In genomic region chr10:3512263-3512662, GRCh38 we compare ENCODE assay signal across 24 cellular contexts.
DNase-seq lines count a peak whose midpoint lies in the region; ATAC-seq and TF ChIP-seq lines count a peak whose summit lies in the region.
"Had no signal": no experiment of that assay in that cellular context is flagged by ENCODE, and none has a peak within 500 bp of the region (broad histone marks: within the 10 kb centered on the region; RNA-seq: fewer than 3 reads in every experiment).

No MANE protein-coding gene starts in this region.

- H3K4me1 Mint-ChIP-seq in natural killer cell treated with Interleukin-12 subunit alpha and Interleukin-12 subunit beta and Interleukin-15 and Interleukin-18, amount 100 ng/mL, for 72 hours (ENCODE audit: low read depth in 2 of 2): peaks cover 5 to 24% of the 10 kb centered on the region in 2 donors
- H3K4me1 Mint-ChIP-seq: memory B cell had no signal

- H3K9me3 Mint-ChIP-seq in natural killer cell treated with Interleukin-12 subunit alpha and Interleukin-12 subunit beta and Interleukin-15 and Interleukin-18, amount 100 ng/mL, for 72 hours: no peaks in the 10 kb centered on the region
- H3K9me3 Mint-ChIP-seq: activated T-helper 17 cell treated with anti-CD3 and anti-CD28 coated beads, Interleukin-2, amount 50 U/mL, for 72 hours had no signal

- H3K27ac ChIP-seq in brain microvascular endothelial cell: no peak overlapping the region
- no peak overlapping the region for H3K27ac ChIP-seq in transverse colon
- H3K27ac ChIP-seq: heart left ventricle had no signal

- in situ Hi-C loops in brain microvascular endothelial cell (cut with HindIII; ENCODE audit: low pct_ligation_motif_present, low sequenced_read_pairs): no loop called here
- in situ Hi-C loops in transverse colon (cut with MboI; ENCODE audit: low pct_ligation_motif_present in 1 of 4, low pct_unique_long_range_greater_than_20kb in 1 of 4, low sequenced_read_pairs in 3 of 4): no loop called here

- H3K36me3 ChIP-seq in Loucy (ENCODE audit: insufficient read depth, low read length) (no peaks in the 10 kb centered on the region), brain microvascular endothelial cell (replicated peaks) (no peaks in the 10 kb centered on the region), transverse colon (no peaks in the 10 kb centered on the region)
- H3K36me3 ChIP-seq: heart left ventricle had no signal

- H2AFZ ChIP-seq in Loucy (ENCODE audit: low read length): no peak overlapping the region

- H3K9me3 ChIP-seq in Loucy (ENCODE audit: insufficient read depth, low read depth, low read length) (no peaks in the 10 kb centered on the region; the same call in 1 of the 2 replicates), transverse colon (no peaks in the 10 kb centered on the region)

- H3K9me2 ChIP-seq in Loucy (replicated peaks; ENCODE audit: low read depth, low read length): no peaks in the 10 kb centered on the region

- no peak overlapping the region for H3K9ac ChIP-seq in Loucy (ENCODE audit: low read depth, low read length, poor library complexity, severe bottlenecking)

- no peak overlapping the region for H3K4me3 Mint-ChIP-seq in natural killer cell treated with Interleukin-12 subunit alpha and Interleukin-12 subunit beta and Interleukin-15 and Interleukin-18, amount 100 ng/mL, for 72 hours
- H3K4me3 Mint-ChIP-seq: activated T-helper 17 cell treated with anti-CD3 and anti-CD28 coated beads, Interleukin-2, amount 50 U/mL, for 72 hours; memory B cell had no signal

- H3K4me3 ChIP-seq in GM12864 (ENCODE audit: low read depth, low read length) (no peak overlapping the region), Loucy (ENCODE audit: low read length, poor library complexity, severe bottlenecking) (no peak overlapping the region), brain microvascular endothelial cell (ENCODE audit: low read depth, low read length) (no peak overlapping the region), transverse colon (no peak overlapping the region)
- H3K4me3 ChIP-seq: heart left ventricle had no signal

- DNase-seq in GM12864 (ENCODE audit: low read depth): no peak
- DNase-seq in brain microvascular endothelial cell: no peak
- peak; percentile 34 for DNase-seq in iPS-NIHi7 (ENCODE audit: extremely low spot score)
- no peak for DNase-seq in transverse colon
- DNase-seq in central memory CD4-positive, alpha-beta T cell: no peak
- DNase-seq in natural killer cell treated with Interleukin-12 subunit alpha and Interleukin-12 subunit beta and Interleukin-15 and Interleukin-18, amount 100 ng/mL, for 72 hours (ENCODE audit: low spot score): no peak
- DNase-seq: activated CD4-positive, alpha-beta T cell treated with anti-CD3 and anti-CD28 coated beads, Interleukin-2, amount 50 U/mL, for 48 hours; activated CD8-positive, alpha-beta memory T cell treated with anti-CD3 and anti-CD28 coated beads, Interleukin-2, amount 50 U/mL, for 4 hours; anterior cingulate cortex; C1 segment of cervical spinal cord; Calu3; caudate nucleus; heart left ventricle; left colon; NCI-H187 treated with DMSO at 0.1 percent for 48 hours; NCI-H226; NCI-H774; Right ventricle myocardium superior; T1000 had no signal

- H3K27me3 ChIP-seq in Loucy (ENCODE audit: insufficient read depth, low read length, poor library complexity, severe bottlenecking) (no peaks in the 10 kb centered on the region), brain microvascular endothelial cell (replicated peaks) (no peaks in the 10 kb centered on the region), transverse colon (no peaks in the 10 kb centered on the region)
- H3K27me3 ChIP-seq: heart left ventricle had no signal

- peak; percentile 9 for TF ChIP-seq CTCF in GM12864 (IDR thresholded peaks at IDR 0.05; ENCODE audit: low read depth, low read length, missing control alignments)
- TF ChIP-seq CTCF in Loucy (conservative IDR thresholded peaks at IDR 0.05; ENCODE audit: low read length): peak; percentile 33; the same call in 1 of the 2 replicates
- peak; percentile 32 for TF ChIP-seq CTCF in brain microvascular endothelial cell (IDR thresholded peaks at IDR 0.05; ENCODE audit: low read depth, low read length, missing control alignments)
- TF ChIP-seq CTCF in transverse colon (IDR thresholded peaks at IDR 0.05): no peak

- peaks cover 7 to 17% of the 10 kb centered on the region in 2 donors for H3K27me3 Mint-ChIP-seq in natural killer cell treated with Interleukin-12 subunit alpha and Interleukin-12 subunit beta and Interleukin-15 and Interleukin-18, amount 100 ng/mL, for 72 hours

- TF ChIP-seq EP300 in transverse colon (IDR thresholded peaks at IDR 0.05; ENCODE audit: low read depth): no peak

- no peaks in the 10 kb centered on the region for H3F3A ChIP-seq in Loucy (ENCODE audit: low read depth)

- no peak overlapping the region for H3K4me2 ChIP-seq in Loucy (ENCODE audit: low read depth, low read length, poor library complexity, severe bottlenecking)

- intact Hi-C loops in transverse colon (cut with DNase I; ENCODE audit: low total_unique reads): no loop called here

- H3K4me1 ChIP-seq in Loucy (ENCODE audit: insufficient read depth, low read length, poor library complexity, severe bottlenecking): no peaks in the 10 kb centered on the region
- H3K4me1 ChIP-seq in transverse colon: no peaks in the 10 kb centered on the region

- no peaks in the 10 kb centered on the region for H3K79me2 ChIP-seq in Loucy (ENCODE audit: insufficient read depth, low read length)

- TF ChIP-seq POLR2A in transverse colon (IDR thresholded peaks at IDR 0.05): no peak

- H4K20me1 ChIP-seq in Loucy (ENCODE audit: insufficient read depth, low read length, poor library complexity, severe bottlenecking): no peaks in the 10 kb centered on the region

- no peak overlapping the region for H3K27ac Mint-ChIP-seq in natural killer cell treated with Interleukin-12 subunit alpha and Interleukin-12 subunit beta and Interleukin-15 and Interleukin-18, amount 100 ng/mL, for 72 hours
- H3K27ac Mint-ChIP-seq: activated naive CD4-positive, alpha-beta T cell treated with anti-CD3 and anti-CD28 coated beads, Interleukin-2, amount 50 U/mL, for 72 hours; memory B cell had no signal

- no peak for ATAC-seq in natural killer cell treated with Interleukin-12 subunit alpha and Interleukin-12 subunit beta and Interleukin-15 and Interleukin-18, amount 100 ng/mL, for 72 hours
- no peak for ATAC-seq in GM18502 (IDR thresholded peaks at IDR 0.05; ENCODE audit: poor library complexity, unreplicated experiment)
- ATAC-seq: activated naive CD4-positive, alpha-beta T cell treated with anti-CD3 and anti-CD28 coated beads, Interleukin-2, amount 50 U/mL, for 72 hours; activated T-helper 17 cell treated with anti-CD3 and anti-CD28 coated beads, Interleukin-2, amount 50 U/mL, for 72 hours; heart left ventricle; left colon had no signal

- H3K36me3 Mint-ChIP-seq in natural killer cell treated with Interleukin-12 subunit alpha and Interleukin-12 subunit beta and Interleukin-15 and Interleukin-18, amount 100 ng/mL, for 72 hours: peaks cover 6% of the 10 kb centered on the region
- H3K36me3 Mint-ChIP-seq: memory B cell had no signal

- WGBS in transverse colon (ENCODE audit: low coverage in 1 of 2), 2 donors: 82 to 93% methylated on average over 5 to 8 of the region's 8 CpGs

Comparison
In these comparisons a context has a peak if more than half of its experiments do, and no peak if none do; other contexts are left out.
1. CTCF ChIP-seq: peak in GM12864 (single experiment), Loucy (single experiment) and brain microvascular endothelial cell (single experiment); none in transverse colon (0 of 5).